In genomic region chr16:85711982-85712587, GRCh38 we compare ENCODE assay signal across 21 cellular contexts. TPM values are rescaled to one million over a fixed set of nuclear protein-coding genes. Genes with fewer than 3 reads are reported as not detected.
A peak's percentile ranks its signal among the peaks of the same experiment; 100 is the strongest.
DNase-seq lines count a peak whose midpoint lies in the region; ATAC-seq, FAIRE-seq and TF ChIP-seq lines count a peak whose summit lies in the region.
"Had no signal": no experiment of that assay in that cellular context is flagged by ENCODE, and none has a peak within 500 bp of the region (broad histone marks: within the 10 kb centered on the region; RNA-seq: fewer than 3 reads in every experiment).

No MANE protein-coding gene starts in this region.

- in situ Hi-C loops in GM12878 (cut with MboI) = no loop called here

- TF ChIP-seq EP300 in GM12878 (IDR thresholded peaks at IDR 0.05; ENCODE audit: borderline replicate concordance in 1 of 2, control insufficient read depth in 1 of 2, low read depth in 2 of 2, low read length in 2 of 2) = no peak

- RAD21 ChIA-PET in GM12878 (lab: Charles Lee; ENCODE audit: unreplicated experiment) = no interaction called here

- no peak for TF ChIP-seq CTCF in GM12878 (IDR thresholded peaks at IDR 0.05 in 2 of 3, conservative IDR thresholded peaks at IDR 0.05 in 1 of 3; ENCODE audit: control insufficient read depth in 2 of 3, extremely low read depth in 1 of 3, insufficient read depth in 1 of 3, low read depth in 3 of 3, low read length in 3 of 3)
- TF ChIP-seq CTCF in keratinocyte (optimal IDR thresholded peaks at IDR 0.05 in 1 of 3, IDR thresholded peaks at IDR 0.05 in 1 of 3, conservative IDR thresholded peaks at IDR 0.05 in 1 of 3; ENCODE audit: extremely low read depth in 1 of 3, insufficient read depth in 2 of 3, low read length in 3 of 3) = no peak
- TF ChIP-seq CTCF in uterus (IDR thresholded peaks at IDR 0.05) = no peak

- ATAC-seq in GM12878 (no peak), GM18517 (IDR thresholded peaks at IDR 0.05; ENCODE audit: unreplicated experiment) (no peak), HG03571 (IDR thresholded peaks at IDR 0.05; ENCODE audit: unreplicated experiment) (no peak)
- ATAC-seq: Panc1, Right ventricle myocardium inferior had no signal

- intact Hi-C loops in GM12878 (cut with micrococcal nuclease; ENCODE audit: unreplicated experiment) = loop anchor here (10.0 kb wide), 1 partner anchor 317 kb away; no protein-coding TSS in a partner anchor
- intact Hi-C loops in uterus (cut with DNase I; ENCODE audit: low total_unique reads) = loop anchor here (10.0 kb wide), 1 partner anchor 437 kb away; no protein-coding TSS in a partner anchor

- POLR2A ChIA-PET in GM12878 (lab: Charles Lee) = no interaction called here

- H3K36me3 ChIP-seq in GM12878 (ENCODE audit: control insufficient read depth in 2 of 2, insufficient read depth in 2 of 2, low read length in 1 of 2) (no peaks in the 10 kb centered on the region), keratinocyte (ENCODE audit: control insufficient read depth in 2 of 2, extremely low read depth in 1 of 2, insufficient read depth in 2 of 2, low read length in 2 of 2) (peaks cover 27 to 35% of the 10 kb centered on the region in 2 experiments), uterus (no peaks in the 10 kb centered on the region)
- H3K36me3 ChIP-seq: HAP-1, SJSA1 had no signal

- H3K79me2 ChIP-seq in GM12878 (ENCODE audit: control insufficient read depth, insufficient read depth, low read length) (no peaks in the 10 kb centered on the region), keratinocyte (ENCODE audit: control insufficient read depth, insufficient read depth, low read length) (peaks cover 22% of the 10 kb centered on the region)

- no peak for TF ChIP-seq RAD21 in GM12878 (IDR thresholded peaks at IDR 0.05; ENCODE audit: insufficient read depth, low read depth, low read length)

- CTCF ChIA-PET in GM12878 (lab: Yijun Ruan, JAX) = no interaction called here

- no peak overlapping the region for H3K4me3 ChIP-seq in GM12878
- H3K4me3 ChIP-seq in keratinocyte (ENCODE audit: control insufficient read depth in 2 of 3, extremely low read depth in 1 of 3, insufficient read depth in 2 of 3, low read depth in 1 of 3, low read length in 3 of 3) = no peak overlapping the region
- no peak overlapping the region for H3K4me3 ChIP-seq in uterus
- H3K4me3 ChIP-seq: HAP-1, SJSA1 had no signal

- no peaks in the 10 kb centered on the region for H3K9me1 ChIP-seq in keratinocyte (ENCODE audit: control insufficient read depth, extremely low read depth, insufficient read depth, low read length)

- H3K4me1 ChIP-seq in GM12878 (ENCODE audit: control insufficient read depth, insufficient read depth, low read length) (no peaks in the 10 kb centered on the region), keratinocyte (ENCODE audit: control insufficient read depth, extremely low read depth, insufficient read depth, low read length) (peaks cover 21% of the 10 kb centered on the region), uterus (no peaks in the 10 kb centered on the region)
- H3K4me1 ChIP-seq: SJSA1 had no signal

- H3K4me2 ChIP-seq in GM12878 (ENCODE audit: control insufficient read depth, insufficient read depth) (no peak overlapping the region), keratinocyte (ENCODE audit: control insufficient read depth, extremely low read depth, insufficient read depth, low read depth, low read length) (no peak overlapping the region)

- H3K9ac ChIP-seq in GM12878 (ENCODE audit: control insufficient read depth, insufficient read depth, low read length) (no peak overlapping the region), keratinocyte (ENCODE audit: control insufficient read depth, extremely low read depth, insufficient read depth, low read length) (no peak overlapping the region)

- no peaks in the 10 kb centered on the region; the same call in 2 of the 3 replicates for H3K9me3 ChIP-seq in GM12878 (replicated peaks; ENCODE audit: control insufficient read depth, insufficient read depth, low read length)
- no peaks in the 10 kb centered on the region for H3K9me3 ChIP-seq in keratinocyte (ENCODE audit: control insufficient read depth, low read depth, low read length)
- no peaks in the 10 kb centered on the region for H3K9me3 ChIP-seq in uterus
- H3K9me3 ChIP-seq: HAP-1 had no signal

- DNase-seq in NCI-H345 (lab: John Stamatoyannopoulos, UW) = peak; percentile 19
- no peak for DNase-seq in NCI-H345 treated with DMSO at 0.1 percent for 48 hours (lab: John Stamatoyannopoulos, UW; ENCODE audit: unreplicated experiment)
- DNase-seq in GM12878 (ENCODE audit: low read depth, low spot score) = no peak
- DNase-seq in keratinocyte (ENCODE audit: low read depth, low spot score) = no peak
- no peak for DNase-seq in uterus
- DNase-seq: 8988T; CD8-positive, alpha-beta memory T cell; NCI-H1048; NCI-H1417 treated with DMSO at 0.1 percent for 48 hours; NCI-H510A treated with DMSO at 0.1 percent for 48 hours; NCI-H748 treated with DMSO at 0.1 percent for 48 hours; T-helper 1 cell had no signal

- H2AFZ ChIP-seq in GM12878 (ENCODE audit: control insufficient read depth, low read depth, low read length) = no peak overlapping the region
- no peak overlapping the region for H2AFZ ChIP-seq in keratinocyte (ENCODE audit: control insufficient read depth, low read length)

- TF ChIP-seq POLR2A in GM12878 (IDR thresholded peaks at IDR 0.05; ENCODE audit: low read depth, low read length) = no peak
- no peak for TF ChIP-seq POLR2A in uterus (IDR thresholded peaks at IDR 0.05)

- H3K27ac ChIP-seq in GM12878 (ENCODE audit: control insufficient read depth, insufficient read depth) (no peak overlapping the region), keratinocyte (ENCODE audit: control insufficient read depth, insufficient read depth, low read length) (no peak overlapping the region), uterus (no peak overlapping the region)
- H3K27ac ChIP-seq: C4-2B, HL-60, SJSA1 had no signal

- FAIRE-seq in GM12878 (lab: Jason Lieb, UNC) (no peak), keratinocyte (lab: Jason Lieb, UNC) (peak; percentile 13)
- FAIRE-seq: G401.6 had no signal

- SMC1A ChIA-PET in GM12878 (lab: Charles Lee; ENCODE audit: uncharacterized antibody, unreplicated experiment) = no interaction called here

- H4K20me1 ChIP-seq in GM12878 (ENCODE audit: control insufficient read depth, insufficient read depth) = no peaks in the 10 kb centered on the region
- peaks cover 14% of the 10 kb centered on the region for H4K20me1 ChIP-seq in keratinocyte (ENCODE audit: control insufficient read depth, extremely low read depth, insufficient read depth, low read length)

- H3K27me3 ChIP-seq in GM12878 (replicated peaks in 1 of 2; ENCODE audit: control insufficient read depth in 2 of 2, insufficient read depth in 2 of 2, low read length in 1 of 2) = no peaks in the 10 kb centered on the region
- H3K27me3 ChIP-seq in keratinocyte (ENCODE audit: control insufficient read depth, extremely low read depth, insufficient read depth, low read length) = no peaks in the 10 kb centered on the region
- no peaks in the 10 kb centered on the region for H3K27me3 ChIP-seq in uterus
- H3K27me3 ChIP-seq: SJSA1 had no signal

- BruUV-seq in GM12878 (replicated peaks; lab: Mats Ljungman, UMichigan) = no TSS peak

- dilution Hi-C loops in keratinocyte (cut with MboI; ENCODE audit: extremely low pct_ligation_motif_present, low sequenced_read_pairs) = no loop called here

- 94% methylated on average over 5 of the region's 6 CpGs for WGBS in GM12878 (ENCODE audit: insufficient coverage, insufficient replicate concordance, low lambda C conversion rate, missing lambda C conversion rate)

RNA-seq across cellular contexts. Expression of gene GINS2, which starts 23.3 kb away (rescaled TPM):
- total RNA-seq in GM12878 (2013; cell fraction: nucleolus; rRNA removed) = 18.0 and 20.1 TPM in 2 replicates
- total RNA-seq in GM12878 (2014; rRNA removed) = 42.7 and 46.4 TPM in 2 replicates
- 43.5 and 45.4 TPM in 2 replicates for total RNA-seq in GM12878 (2014; rRNA removed; fragmentation: Illumina TruSeq; extraction: Trizol)
- total RNA-seq in GM12878 (2021) = 61.2 and 67.9 TPM in 2 replicates
- 15.7 TPM for polyA plus RNA-seq in GM12878 (2011; ENCODE audit: low read depth)
- polyA plus RNA-seq in GM12878 (2011; rRNA removed) = 52.8 and 68.5 TPM in 2 replicates
- 47.5 and 48.9 TPM in 2 replicates for polyA plus RNA-seq in GM12878 (2011; cell fraction: cytosol; rRNA removed)
- polyA plus RNA-seq in GM12878 (2011; cell fraction: nucleus; rRNA removed) = 25.6 and 26.6 TPM in 2 replicates
- 17.7 and 21.8 TPM in 2 replicates for polyA plus RNA-seq in GM12878 (2012)
- polyA plus RNA-seq in GM12878 (2014; fragmentation: Illumina TruSeq; extraction: Trizol) = 48.8 and 55.5 TPM in 2 replicates
- polyA plus RNA-seq in GM12878 (2014; fragmentation: Nextera tagmentation; extraction: Ambion mirVana) = 10 to 100 TPM; 69.4 to 90.8 TPM
- polyA plus RNA-seq in GM12878 (2014; rRNA removed) = 41.4 and 45.2 TPM in 2 replicates
- 10 to 100 TPM; 74.0 to 74.9 TPM for polyA plus RNA-seq in GM12878 (2016; fragmentation: Nextera tagmentation; extraction: Ambion mirVana)
- 22.9 and 26.8 TPM in 2 replicates for polyA minus RNA-seq in GM12878 (2011; rRNA and poly(A)+ RNA removed)
- polyA minus RNA-seq in GM12878 (2011; cell fraction: cytosol; rRNA and poly(A)+ RNA removed) = 10.2 and 13.0 TPM in 2 replicates
- 9.3 and 10.8 TPM in 2 replicates for polyA minus RNA-seq in GM12878 (2011; cell fraction: nucleus; rRNA and poly(A)+ RNA removed)
- polyA plus RNA-seq in keratinocyte = 2.0 to 11.2 TPM (median 10.4 TPM) in 3 replicates
- polyA plus RNA-seq in keratinocyte (2011; ENCODE audit: low read depth) = 0.66 TPM
- 3.3 and 4.0 TPM in 2 replicates for polyA plus RNA-seq in keratinocyte (2011; cell fraction: cytosol; rRNA removed)
- 1.6 and 1.7 TPM in 2 replicates for polyA plus RNA-seq in keratinocyte (2011; cell fraction: nucleus; rRNA removed)
- polyA plus RNA-seq in keratinocyte (2012; ENCODE audit: low replicate concordance) = 0.68 and 8.4 TPM in 2 replicates
- 0.96 to 4.6 TPM (median 4.0 TPM) in 3 replicates for polyA minus RNA-seq in keratinocyte
- 1.2 TPM for polyA minus RNA-seq in keratinocyte (2011; cell fraction: cytosol; rRNA and poly(A)+ RNA removed)
- 0.53 and 0.78 TPM in 2 replicates for polyA minus RNA-seq in keratinocyte (2011; cell fraction: nucleus; rRNA and poly(A)+ RNA removed)
- total RNA-seq in uterus = 10 to 100 TPM in 1 of 4 donors, 1 to 10 TPM in 1, not detected in 2; 2.0 to 10.4 TPM

RNA-seq across cellular contexts. Expression of gene C16orf74, which starts 38.8 kb away (rescaled TPM):
- total RNA-seq in GM12878 (2013; cell fraction: nucleolus; rRNA removed) = 5.8 and 6.9 TPM in 2 replicates
- 9.3 and 9.8 TPM in 2 replicates for total RNA-seq in GM12878 (2014; rRNA removed)
- 6.8 and 7.7 TPM in 2 replicates for total RNA-seq in GM12878 (2014; rRNA removed; fragmentation: Illumina TruSeq; extraction: Trizol)
- total RNA-seq in GM12878 (2021) = 12.8 and 13.1 TPM in 2 replicates
- polyA plus RNA-seq in GM12878 (2011; ENCODE audit: low read depth) = 2.1 TPM
- 0.17 and 0.23 TPM in 2 replicates for polyA plus RNA-seq in GM12878 (2011; rRNA removed)
- 0.74 and 0.85 TPM in 2 replicates for polyA plus RNA-seq in GM12878 (2011; cell fraction: cytosol; rRNA removed)
- polyA plus RNA-seq in GM12878 (2011; cell fraction: nucleus; rRNA removed) = 0.30 and 0.41 TPM in 2 replicates
- polyA plus RNA-seq in GM12878 (2012) = 5.9 and 8.1 TPM in 2 replicates
- 1.6 and 5.8 TPM in 2 replicates for polyA plus RNA-seq in GM12878 (2014; fragmentation: Illumina TruSeq; extraction: Trizol)
- 1 to 10 TPM in 1 of 2 experiments, under 1 TPM in 1; 0.72 to 2.5 TPM for polyA plus RNA-seq in GM12878 (2014; fragmentation: Nextera tagmentation; extraction: Ambion mirVana)
- polyA plus RNA-seq in GM12878 (2014; rRNA removed) = 17.5 and 20.1 TPM in 2 replicates
- 1 to 10 TPM; 5.7 to 7.9 TPM for polyA plus RNA-seq in GM12878 (2016; fragmentation: Nextera tagmentation; extraction: Ambion mirVana)
- not detected in 2 replicates for polyA minus RNA-seq in GM12878 (2011; rRNA and poly(A)+ RNA removed)
- not detected in 2 replicates for polyA minus RNA-seq in GM12878 (2011; cell fraction: cytosol; rRNA and poly(A)+ RNA removed)
- polyA minus RNA-seq in GM12878 (2011; cell fraction: nucleus; rRNA and poly(A)+ RNA removed) = not detected in 2 replicates
- 35.3 to 53.6 TPM (median 45.8 TPM) in 3 replicates for polyA plus RNA-seq in keratinocyte
- polyA plus RNA-seq in keratinocyte (2011; ENCODE audit: low read depth) = 14.1 TPM
- 29.0 and 71.4 TPM in 2 replicates for polyA plus RNA-seq in keratinocyte (2011; cell fraction: cytosol; rRNA removed)
- polyA plus RNA-seq in keratinocyte (2011; cell fraction: nucleus; rRNA removed) = 32.2 and 45.5 TPM in 2 replicates
- polyA plus RNA-seq in keratinocyte (2012; ENCODE audit: low replicate concordance) = 31.9 and 73.1 TPM in 2 replicates
- polyA minus RNA-seq in keratinocyte = 11.5 to 31.4 TPM (median 12.1 TPM) in 3 replicates
- polyA minus RNA-seq in keratinocyte (2011; cell fraction: cytosol; rRNA and poly(A)+ RNA removed) = 25.9 TPM
- polyA minus RNA-seq in keratinocyte (2011; cell fraction: nucleus; rRNA and poly(A)+ RNA removed) = 12.1 and 16.5 TPM in 2 replicates
- 1 to 10 TPM in 2 of 4 donors, not detected in 2; 2.5 to 6.4 TPM for total RNA-seq in uterus
